Comparison of ENCODE assay signal across 21 cellular contexts in the genomic region with DNA sequence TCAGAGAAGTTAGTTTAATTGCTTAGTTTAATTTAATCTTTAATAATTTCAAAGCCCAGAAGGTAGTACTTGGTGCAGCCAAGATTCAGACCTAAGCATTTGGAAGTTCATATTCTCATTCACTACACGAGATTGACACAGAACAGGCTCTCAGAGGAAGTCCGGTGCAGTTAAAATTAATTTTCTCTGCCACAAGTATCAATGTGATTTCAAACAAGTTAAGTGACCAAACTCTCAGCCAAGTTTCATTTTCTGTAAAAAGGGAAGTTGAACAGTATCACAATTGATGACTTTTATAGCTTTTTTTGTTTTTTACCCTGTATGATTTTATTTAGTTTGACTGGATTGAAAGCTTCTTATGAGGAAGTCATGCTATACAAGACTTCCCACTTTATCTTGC.
DNase-seq lines count a peak whose midpoint lies in the region; ATAC-seq and TF ChIP-seq lines count a peak whose summit lies in the region.
"Had no signal": no experiment of that assay in that cellular context is flagged by ENCODE, and none has a peak within 500 bp of the region (broad histone marks: within the 10 kb centered on the region; RNA-seq: fewer than 3 reads in every experiment).

No MANE protein-coding gene starts in this region.

- H3K4me1 Mint-ChIP-seq in activated T-helper 17 cell treated with anti-CD3 and anti-CD28 coated beads, Interleukin-2, amount 50 U/mL, for 72 hours = no peaks in the 10 kb centered on the region
- H3K4me1 Mint-ChIP-seq: activated naive CD4-positive, alpha-beta T cell treated with anti-CD3 and anti-CD28 coated beads, Interleukin-2, amount 10 ng/mL, durations not matched to agents 7 days and 5 days; neural progenitor cell had no signal

- peaks cover 6% of the 10 kb centered on the region for H3K9me3 Mint-ChIP-seq in activated T-helper 17 cell treated with anti-CD3 and anti-CD28 coated beads, Interleukin-2, amount 50 U/mL, for 72 hours
- H3K9me3 Mint-ChIP-seq: dendritic cell treated with granulocyte-macrophage colony-stimulating factor and Interleukin-4, amounts not matched to agents 40 ng/mL and 50 ng/mL, for 4 days; neural progenitor cell had no signal

- no peak for TF ChIP-seq POLR2A in erythroblast (IDR thresholded peaks at IDR 0.05; ENCODE audit: low read length)

- no peaks in the 10 kb centered on the region for H3K27me3 Mint-ChIP-seq in activated T-helper 17 cell treated with anti-CD3 and anti-CD28 coated beads, Interleukin-2, amount 50 U/mL, for 72 hours
- H3K27me3 Mint-ChIP-seq: activated naive CD4-positive, alpha-beta T cell treated with anti-CD3 and anti-CD28 coated beads, Interleukin-2, amount 10 ng/mL, durations not matched to agents 7 days and 5 days; dendritic cell treated with granulocyte-macrophage colony-stimulating factor and Interleukin-4, amounts not matched to agents 40 ng/mL and 50 ng/mL, for 4 days; progenitor cell of endocrine pancreas had no signal

- H3K36me3 Mint-ChIP-seq in activated T-helper 17 cell treated with anti-CD3 and anti-CD28 coated beads, Interleukin-2, amount 50 U/mL, for 72 hours (ENCODE audit: low read depth) = no peaks in the 10 kb centered on the region
- H3K36me3 Mint-ChIP-seq: activated naive CD4-positive, alpha-beta T cell treated with anti-CD3 and anti-CD28 coated beads, Interleukin-2, amount 10 ng/mL, durations not matched to agents 7 days and 5 days; neural progenitor cell had no signal

- peak; percentile 83 for ATAC-seq in GM18498 (IDR thresholded peaks at IDR 0.05; ENCODE audit: unreplicated experiment)
- peak; percentile 86 for ATAC-seq in GM21423 (IDR thresholded peaks at IDR 0.05; ENCODE audit: unreplicated experiment)
- peak; percentile 68 for ATAC-seq in HG03196 (IDR thresholded peaks at IDR 0.05; ENCODE audit: unreplicated experiment)
- no peak for ATAC-seq in activated T-helper 17 cell treated with anti-CD3 and anti-CD28 coated beads, Interleukin-2, amount 50 U/mL, for 72 hours (replicated peaks)
- no peak for ATAC-seq in HG02885 (IDR thresholded peaks at IDR 0.05; ENCODE audit: poor library complexity, unreplicated experiment)
- ATAC-seq: activated CD8-positive, alpha-beta T cell treated with anti-CD3 and anti-CD28 coated beads, Interleukin-2, amount 10 ng/mL, durations not matched to agents 7 days and 5 days had no signal

- no peak overlapping the region for H3K4me3 Mint-ChIP-seq in activated T-helper 17 cell treated with anti-CD3 and anti-CD28 coated beads, Interleukin-2, amount 50 U/mL, for 72 hours
- H3K4me3 Mint-ChIP-seq: activated CD8-positive, alpha-beta T cell treated with anti-CD3 and anti-CD28 coated beads, Interleukin-2, amount 10 ng/mL, durations not matched to agents 7 days and 5 days; activated naive CD4-positive, alpha-beta T cell treated with anti-CD3 and anti-CD28 coated beads, Interleukin-2, amount 10 ng/mL, durations not matched to agents 7 days and 5 days; dendritic cell treated with granulocyte-macrophage colony-stimulating factor and Interleukin-4, amounts not matched to agents 40 ng/mL and 50 ng/mL, for 4 days; neural progenitor cell had no signal

- no peak overlapping the region for H3K27ac Mint-ChIP-seq in activated T-helper 17 cell treated with anti-CD3 and anti-CD28 coated beads, Interleukin-2, amount 50 U/mL, for 72 hours
- H3K27ac Mint-ChIP-seq: activated CD8-positive, alpha-beta T cell treated with anti-CD3 and anti-CD28 coated beads, Interleukin-2, amount 10 ng/mL, durations not matched to agents 7 days and 5 days; activated naive CD4-positive, alpha-beta T cell treated with anti-CD3 and anti-CD28 coated beads, Interleukin-2, amount 10 ng/mL, durations not matched to agents 7 days and 5 days; dendritic cell treated with granulocyte-macrophage colony-stimulating factor and Interleukin-4, amounts not matched to agents 40 ng/mL and 50 ng/mL, for 4 days; neural progenitor cell; progenitor cell of endocrine pancreas had no signal

- peak; percentile 62 for DNase-seq in OCI-M1 (lab: John Stamatoyannopoulos, UW)
- no peak for DNase-seq in GM19238 (ENCODE audit: insufficient read length, low spot score)
- no peak for DNase-seq in erythroblast (lab: John Stamatoyannopoulos, UW)
- DNase-seq: activated CD4-positive, CD25-positive, alpha-beta regulatory T cell; activated CD8-positive, alpha-beta T cell treated with anti-CD3 and anti-CD28 coated beads, Interleukin-2, amount 10 ng/mL, durations not matched to agents 7 days and 5 days; activated naive CD4-positive, alpha-beta T cell treated with anti-CD3 and anti-CD28 coated beads, Interleukin-2, amount 10 ng/mL, durations not matched to agents 7 days and 5 days; activated T-cell treated with anti-CD3 and anti-CD28 coated beads, Interleukin-2, amount 50 U/mL, for 1 hour; glutamatergic neuron; GOT3; NCI-H1436 treated with DMSO at 0.1 percent for 48 hours; NCI-H510A treated with DMSO at 0.1 percent for 48 hours; SK-N-SH; T-helper 9 cell had no signal

Comparison
In these comparisons a context has a peak if more than half of its experiments do, and no peak if none do; other contexts are left out.
1. ATAC-seq: peak in GM18498 (single experiment), GM21423 (single experiment) and HG03196 (single experiment); none in activated T-helper 17 cell treated with anti-CD3 and anti-CD28 coated beads, Interleukin-2, amount 50 U/mL, for 72 hours (single experiment) and HG02885 (single experiment).